ENCODE assay signal across 1 cellular context in the genomic region with DNA sequence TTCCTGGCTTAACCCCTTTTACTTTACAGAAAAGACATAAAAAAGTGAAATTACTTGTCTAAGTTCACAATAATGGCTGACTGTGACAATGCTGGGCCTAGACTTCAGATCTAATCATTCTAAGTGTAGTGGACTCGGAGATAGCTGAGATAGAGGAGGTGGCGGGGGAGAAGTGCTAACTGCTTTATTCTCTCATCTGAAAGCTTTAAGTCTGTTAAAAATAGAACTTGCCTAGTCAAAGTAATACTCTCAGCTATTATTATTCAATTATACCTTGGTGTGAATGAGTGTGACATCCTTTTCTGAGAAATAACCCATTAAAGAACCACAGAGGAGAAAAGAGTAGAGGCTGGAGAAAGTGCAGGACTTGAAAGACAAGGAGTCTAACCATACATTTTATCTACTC.
TF ChIP-seq lines count a peak whose summit lies in the region.

No MANE protein-coding gene starts in this region.

TF ChIP-seq in GM12878, 131 proteins besides CTCF, POLR2A, EP300 and RAD21 (continued from another document and continues in another):
- no peak for TF ChIP-seq RB1 (IDR thresholded peaks at IDR 0.05; ENCODE audit: borderline replicate concordance)
- TF ChIP-seq, protein P1, sequence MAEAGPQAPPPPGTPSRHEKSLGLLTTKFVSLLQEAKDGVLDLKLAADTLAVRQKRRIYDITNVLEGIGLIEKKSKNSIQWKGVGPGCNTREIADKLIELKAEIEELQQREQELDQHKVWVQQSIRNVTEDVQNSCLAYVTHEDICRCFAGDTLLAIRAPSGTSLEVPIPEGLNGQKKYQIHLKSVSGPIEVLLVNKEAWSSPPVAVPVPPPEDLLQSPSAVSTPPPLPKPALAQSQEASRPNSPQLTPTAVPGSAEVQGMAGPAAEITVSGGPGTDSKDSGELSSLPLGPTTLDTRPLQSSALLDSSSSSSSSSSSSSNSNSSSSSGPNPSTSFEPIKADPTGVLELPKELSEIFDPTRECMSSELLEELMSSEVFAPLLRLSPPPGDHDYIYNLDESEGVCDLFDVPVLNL (IDR thresholded peaks at IDR 0.05; ENCODE audit: low read depth, low read length), result no peak
- TF ChIP-seq STAT3 (IDR thresholded peaks at IDR 0.05; ENCODE audit: low read depth, low read length), result no peak
- peak; percentile 90 for TF ChIP-seq ZNF217 (IDR thresholded peaks at IDR 0.05)
- no peak for TF ChIP-seq CHD4 (IDR thresholded peaks at IDR 0.05)
- no peak for TF ChIP-seq LARP7 (IDR thresholded peaks at IDR 0.05)
- no peak for TF ChIP-seq SUZ12 (IDR thresholded peaks at IDR 0.05; ENCODE audit: unreplicated experiment)
- no peak for TF ChIP-seq NFXL1 (IDR thresholded peaks at IDR 0.05; ENCODE audit: borderline replicate concordance)
- TF ChIP-seq ZNF622 (IDR thresholded peaks at IDR 0.05), result no peak
- TF ChIP-seq SIN3A (IDR thresholded peaks at IDR 0.05; ENCODE audit: low read depth, low read length), result no peak
- TF ChIP-seq, protein P2, sequence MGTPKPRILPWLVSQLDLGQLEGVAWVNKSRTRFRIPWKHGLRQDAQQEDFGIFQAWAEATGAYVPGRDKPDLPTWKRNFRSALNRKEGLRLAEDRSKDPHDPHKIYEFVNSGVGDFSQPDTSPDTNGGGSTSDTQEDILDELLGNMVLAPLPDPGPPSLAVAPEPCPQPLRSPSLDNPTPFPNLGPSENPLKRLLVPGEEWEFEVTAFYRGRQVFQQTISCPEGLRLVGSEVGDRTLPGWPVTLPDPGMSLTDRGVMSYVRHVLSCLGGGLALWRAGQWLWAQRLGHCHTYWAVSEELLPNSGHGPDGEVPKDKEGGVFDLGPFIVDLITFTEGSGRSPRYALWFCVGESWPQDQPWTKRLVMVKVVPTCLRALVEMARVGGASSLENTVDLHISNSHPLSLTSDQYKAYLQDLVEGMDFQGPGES (IDR thresholded peaks at IDR 0.05), result no peak
- TF ChIP-seq BACH1 (IDR thresholded peaks at IDR 0.05; ENCODE audit: borderline replicate concordance), result peak; percentile 39; the same call in 1 of the 2 replicates
- TF ChIP-seq CBX3 (IDR thresholded peaks at IDR 0.05; ENCODE audit: borderline replicate concordance, low read depth), result no peak
- peak; percentile 54; the same call in 1 of the 2 replicates for TF ChIP-seq PML (IDR thresholded peaks at IDR 0.05; ENCODE audit: low read length)
- no peak for TF ChIP-seq SMAD1 (IDR thresholded peaks at IDR 0.05; ENCODE audit: low read depth, partially characterized antibody)
- peak; percentile 77 for TF ChIP-seq ATF7 (IDR thresholded peaks at IDR 0.05; ENCODE audit: low read depth)
- TF ChIP-seq, protein P3, sequence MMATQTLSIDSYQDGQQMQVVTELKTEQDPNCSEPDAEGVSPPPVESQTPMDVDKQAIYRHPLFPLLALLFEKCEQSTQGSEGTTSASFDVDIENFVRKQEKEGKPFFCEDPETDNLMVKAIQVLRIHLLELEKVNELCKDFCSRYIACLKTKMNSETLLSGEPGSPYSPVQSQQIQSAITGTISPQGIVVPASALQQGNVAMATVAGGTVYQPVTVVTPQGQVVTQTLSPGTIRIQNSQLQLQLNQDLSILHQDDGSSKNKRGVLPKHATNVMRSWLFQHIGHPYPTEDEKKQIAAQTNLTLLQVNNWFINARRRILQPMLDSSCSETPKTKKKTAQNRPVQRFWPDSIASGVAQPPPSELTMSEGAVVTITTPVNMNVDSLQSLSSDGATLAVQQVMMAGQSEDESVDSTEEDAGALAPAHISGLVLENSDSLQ (IDR thresholded peaks at IDR 0.05), result peak; percentile 54; the same call in 1 of the 2 replicates
- TF ChIP-seq, protein P4, sequence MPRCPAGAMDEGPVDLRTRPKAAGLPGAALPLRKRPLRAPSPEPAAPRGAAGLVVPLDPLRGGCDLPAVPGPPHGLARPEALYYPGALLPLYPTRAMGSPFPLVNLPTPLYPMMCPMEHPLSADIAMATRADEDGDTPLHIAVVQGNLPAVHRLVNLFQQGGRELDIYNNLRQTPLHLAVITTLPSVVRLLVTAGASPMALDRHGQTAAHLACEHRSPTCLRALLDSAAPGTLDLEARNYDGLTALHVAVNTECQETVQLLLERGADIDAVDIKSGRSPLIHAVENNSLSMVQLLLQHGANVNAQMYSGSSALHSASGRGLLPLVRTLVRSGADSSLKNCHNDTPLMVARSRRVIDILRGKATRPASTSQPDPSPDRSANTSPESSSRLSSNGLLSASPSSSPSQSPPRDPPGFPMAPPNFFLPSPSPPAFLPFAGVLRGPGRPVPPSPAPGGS (IDR thresholded peaks at IDR 0.05; ENCODE audit: borderline replicate concordance, insufficient read depth, low read depth, low read length, poor library complexity, severe bottlenecking), result no peak
- no peak for TF ChIP-seq RFX5 (IDR thresholded peaks at IDR 0.05; ENCODE audit: low read depth, low read length)
- TF ChIP-seq KAT2A (conservative IDR thresholded peaks at IDR 0.05; ENCODE audit: control insufficient read depth, low read depth, low read length), result no peak
- TF ChIP-seq, protein P5, sequence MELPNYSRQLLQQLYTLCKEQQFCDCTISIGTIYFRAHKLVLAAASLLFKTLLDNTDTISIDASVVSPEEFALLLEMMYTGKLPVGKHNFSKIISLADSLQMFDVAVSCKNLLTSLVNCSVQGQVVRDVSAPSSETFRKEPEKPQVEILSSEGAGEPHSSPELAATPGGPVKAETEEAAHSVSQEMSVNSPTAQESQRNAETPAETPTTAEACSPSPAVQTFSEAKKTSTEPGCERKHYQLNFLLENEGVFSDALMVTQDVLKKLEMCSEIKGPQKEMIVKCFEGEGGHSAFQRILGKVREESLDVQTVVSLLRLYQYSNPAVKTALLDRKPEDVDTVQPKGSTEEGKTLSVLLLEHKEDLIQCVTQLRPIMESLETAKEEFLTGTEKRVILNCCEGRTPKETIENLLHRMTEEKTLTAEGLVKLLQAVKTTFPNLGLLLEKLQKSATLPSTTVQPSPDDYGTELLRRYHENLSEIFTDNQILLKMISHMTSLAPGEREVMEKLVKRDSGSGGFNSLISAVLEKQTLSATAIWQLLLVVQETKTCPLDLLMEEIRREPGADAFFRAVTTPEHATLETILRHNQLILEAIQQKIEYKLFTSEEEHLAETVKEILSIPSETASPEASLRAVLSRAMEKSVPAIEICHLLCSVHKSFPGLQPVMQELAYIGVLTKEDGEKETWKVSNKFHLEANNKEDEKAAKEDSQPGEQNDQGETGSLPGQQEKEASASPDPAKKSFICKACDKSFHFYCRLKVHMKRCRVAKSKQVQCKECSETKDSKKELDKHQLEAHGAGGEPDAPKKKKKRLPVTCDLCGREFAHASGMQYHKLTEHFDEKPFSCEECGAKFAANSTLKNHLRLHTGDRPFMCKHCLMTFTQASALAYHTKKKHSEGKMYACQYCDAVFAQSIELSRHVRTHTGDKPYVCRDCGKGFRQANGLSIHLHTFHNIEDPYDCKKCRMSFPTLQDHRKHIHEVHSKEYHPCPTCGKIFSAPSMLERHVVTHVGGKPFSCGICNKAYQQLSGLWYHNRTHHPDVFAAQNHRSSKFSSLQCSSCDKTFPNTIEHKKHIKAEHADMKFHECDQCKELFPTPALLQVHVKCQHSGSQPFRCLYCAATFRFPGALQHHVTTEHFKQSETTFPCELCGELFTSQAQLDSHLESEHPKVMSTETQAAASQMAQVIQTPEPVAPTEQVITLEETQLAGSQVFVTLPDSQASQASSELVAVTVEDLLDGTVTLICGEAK (IDR thresholded peaks at IDR 0.05; ENCODE audit: borderline replicate concordance), result no peak
- TF ChIP-seq, protein P6, sequence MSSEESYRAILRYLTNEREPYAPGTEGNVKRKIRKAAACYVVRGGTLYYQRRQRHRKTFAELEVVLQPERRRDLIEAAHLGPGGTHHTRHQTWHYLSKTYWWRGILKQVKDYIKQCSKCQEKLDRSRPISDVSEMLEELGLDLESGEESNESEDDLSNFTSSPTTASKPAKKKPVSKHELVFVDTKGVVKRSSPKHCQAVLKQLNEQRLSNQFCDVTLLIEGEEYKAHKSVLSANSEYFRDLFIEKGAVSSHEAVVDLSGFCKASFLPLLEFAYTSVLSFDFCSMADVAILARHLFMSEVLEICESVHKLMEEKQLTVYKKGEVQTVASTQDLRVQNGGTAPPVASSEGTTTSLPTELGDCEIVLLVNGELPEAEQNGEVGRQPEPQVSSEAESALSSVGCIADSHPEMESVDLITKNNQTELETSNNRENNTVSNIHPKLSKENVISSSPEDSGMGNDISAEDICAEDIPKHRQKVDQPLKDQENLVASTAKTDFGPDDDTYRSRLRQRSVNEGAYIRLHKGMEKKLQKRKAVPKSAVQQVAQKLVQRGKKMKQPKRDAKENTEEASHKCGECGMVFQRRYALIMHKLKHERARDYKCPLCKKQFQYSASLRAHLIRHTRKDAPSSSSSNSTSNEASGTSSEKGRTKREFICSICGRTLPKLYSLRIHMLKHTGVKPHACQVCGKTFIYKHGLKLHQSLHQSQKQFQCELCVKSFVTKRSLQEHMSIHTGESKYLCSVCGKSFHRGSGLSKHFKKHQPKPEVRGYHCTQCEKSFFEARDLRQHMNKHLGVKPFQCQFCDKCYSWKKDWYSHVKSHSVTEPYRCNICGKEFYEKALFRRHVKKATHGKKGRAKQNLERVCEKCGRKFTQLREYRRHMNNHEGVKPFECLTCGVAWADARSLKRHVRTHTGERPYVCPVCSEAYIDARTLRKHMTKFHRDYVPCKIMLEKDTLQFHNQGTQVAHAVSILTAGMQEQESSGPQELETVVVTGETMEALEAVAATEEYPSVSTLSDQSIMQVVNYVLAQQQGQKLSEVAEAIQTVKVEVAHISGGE (CRISPR knock-in tag; IDR thresholded peaks at IDR 0.05), result no peak
- TF ChIP-seq PAX8 (IDR thresholded peaks at IDR 0.05), result no peak
- TF ChIP-seq, protein P7, sequence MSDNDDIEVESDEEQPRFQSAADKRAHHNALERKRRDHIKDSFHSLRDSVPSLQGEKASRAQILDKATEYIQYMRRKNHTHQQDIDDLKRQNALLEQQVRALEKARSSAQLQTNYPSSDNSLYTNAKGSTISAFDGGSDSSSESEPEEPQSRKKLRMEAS (IDR thresholded peaks at IDR 0.05; ENCODE audit: low read depth, low read length), result no peak
- no peak for TF ChIP-seq JUND (IDR thresholded peaks at IDR 0.05; ENCODE audit: low read depth, low read length)
- TF ChIP-seq IKZF2 (IDR thresholded peaks at IDR 0.05), result peak; percentile 63 to 69; a peak in 3 of 4 replicates
- no peak for TF ChIP-seq SREBF1 (IDR thresholded peaks at IDR 0.05; ENCODE audit: low read length)
- no peak for TF ChIP-seq TARDBP (IDR thresholded peaks at IDR 0.05; ENCODE audit: borderline replicate concordance)
- TF ChIP-seq EGR1 (IDR thresholded peaks at IDR 0.05; ENCODE audit: borderline replicate concordance in 1 of 2, low read depth in 2 of 2, low read length in 2 of 2), result peak in 1 of 2 experiments; percentile 61; a peak in 1 of 3 replicates
- no peak for TF ChIP-seq POU2F2 (IDR thresholded peaks at IDR 0.05; ENCODE audit: borderline replicate concordance, low read depth, low read length)
- no peak for TF ChIP-seq NFYA (IDR thresholded peaks at IDR 0.05; ENCODE audit: borderline replicate concordance, low read depth, low read length)
- peak; percentile 75; the same call in 1 of the 2 replicates for TF ChIP-seq DPF2 (IDR thresholded peaks at IDR 0.05)
- TF ChIP-seq, protein P8, sequence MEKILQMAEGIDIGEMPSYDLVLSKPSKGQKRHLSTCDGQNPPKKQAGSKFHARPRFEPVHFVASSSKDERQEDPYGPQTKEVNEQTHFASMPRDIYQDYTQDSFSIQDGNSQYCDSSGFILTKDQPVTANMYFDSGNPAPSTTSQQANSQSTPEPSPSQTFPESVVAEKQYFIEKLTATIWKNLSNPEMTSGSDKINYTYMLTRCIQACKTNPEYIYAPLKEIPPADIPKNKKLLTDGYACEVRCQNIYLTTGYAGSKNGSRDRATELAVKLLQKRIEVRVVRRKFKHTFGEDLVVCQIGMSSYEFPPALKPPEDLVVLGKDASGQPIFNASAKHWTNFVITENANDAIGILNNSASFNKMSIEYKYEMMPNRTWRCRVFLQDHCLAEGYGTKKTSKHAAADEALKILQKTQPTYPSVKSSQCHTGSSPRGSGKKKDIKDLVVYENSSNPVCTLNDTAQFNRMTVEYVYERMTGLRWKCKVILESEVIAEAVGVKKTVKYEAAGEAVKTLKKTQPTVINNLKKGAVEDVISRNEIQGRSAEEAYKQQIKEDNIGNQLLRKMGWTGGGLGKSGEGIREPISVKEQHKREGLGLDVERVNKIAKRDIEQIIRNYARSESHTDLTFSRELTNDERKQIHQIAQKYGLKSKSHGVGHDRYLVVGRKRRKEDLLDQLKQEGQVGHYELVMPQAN (conservative IDR thresholded peaks at IDR 0.05), result no peak
- TF ChIP-seq YBX1 (IDR thresholded peaks at IDR 0.05), result no peak
- no peak for TF ChIP-seq CHD1 (IDR thresholded peaks at IDR 0.05; ENCODE audit: low read depth, low read length)
- peak; percentile 54; the same call in 1 of the 2 replicates for TF ChIP-seq CREM (IDR thresholded peaks at IDR 0.05; ENCODE audit: low read depth)
- no peak; the same call in 1 of the 2 replicates for TF ChIP-seq TCF7 (IDR thresholded peaks at IDR 0.05; ENCODE audit: borderline replicate concordance)
- TF ChIP-seq MTA2 (IDR thresholded peaks at IDR 0.05; ENCODE audit: low read depth), result peak; percentile 96
- no peak for TF ChIP-seq SPI1 (IDR thresholded peaks at IDR 0.05; ENCODE audit: borderline replicate concordance, insufficient read depth, low read depth, low read length)
- no peak for TF ChIP-seq KLF5 (IDR thresholded peaks at IDR 0.05; ENCODE audit: partially characterized antibody)
- no peak for TF ChIP-seq SMARCA5 (IDR thresholded peaks at IDR 0.05)
- TF ChIP-seq, protein P9, sequence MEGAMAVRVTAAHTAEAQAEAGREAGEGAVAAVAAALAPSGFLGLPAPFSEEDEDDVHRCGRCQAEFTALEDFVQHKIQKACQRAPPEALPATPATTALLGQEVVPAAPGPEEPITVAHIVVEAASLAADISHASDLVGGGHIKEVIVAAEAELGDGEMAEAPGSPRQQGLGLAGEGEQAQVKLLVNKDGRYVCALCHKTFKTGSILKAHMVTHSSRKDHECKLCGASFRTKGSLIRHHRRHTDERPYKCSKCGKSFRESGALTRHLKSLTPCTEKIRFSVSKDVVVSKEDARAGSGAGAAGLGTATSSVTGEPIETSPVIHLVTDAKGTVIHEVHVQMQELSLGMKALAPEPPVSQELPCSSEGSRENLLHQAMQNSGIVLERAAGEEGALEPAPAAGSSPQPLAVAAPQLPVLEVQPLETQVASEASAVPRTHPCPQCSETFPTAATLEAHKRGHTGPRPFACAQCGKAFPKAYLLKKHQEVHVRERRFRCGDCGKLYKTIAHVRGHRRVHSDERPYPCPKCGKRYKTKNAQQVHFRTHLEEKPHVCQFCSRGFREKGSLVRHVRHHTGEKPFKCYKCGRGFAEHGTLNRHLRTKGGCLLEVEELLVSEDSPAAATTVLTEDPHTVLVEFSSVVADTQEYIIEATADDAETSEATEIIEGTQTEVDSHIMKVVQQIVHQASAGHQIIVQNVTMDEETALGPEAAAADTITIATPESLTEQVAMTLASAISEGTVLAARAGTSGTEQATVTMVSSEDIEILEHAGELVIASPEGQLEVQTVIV (IDR thresholded peaks at IDR 0.05; ENCODE audit: borderline replicate concordance, partially characterized antibody), result no peak
- peak; percentile 91 for TF ChIP-seq JUNB (IDR thresholded peaks at IDR 0.05)
- no peak for TF ChIP-seq RELA (IDR thresholded peaks at IDR 0.05; ENCODE audit: borderline replicate concordance, partially characterized antibody)
